ENCODE assay signal across 8 cellular contexts in genomic region chr17:81400154-81400938, GRCh38. TPM values are rescaled to one million over a fixed set of nuclear protein-coding genes. Genes with fewer than 3 reads are reported as not detected.
DNase-seq lines count a peak whose midpoint lies in the region; ATAC-seq and TF ChIP-seq lines count a peak whose summit lies in the region.

No MANE protein-coding gene starts in this region.

- H3K4me3 Mint-ChIP-seq in activated naive CD4-positive, alpha-beta T cell treated with anti-CD3 and anti-CD28 coated beads for 36 hours = peak overlapping the region; percentile 51
- H3K4me3 Mint-ChIP-seq in activated CD8-positive, alpha-beta T cell treated with anti-CD3 and anti-CD28 coated beads, Interleukin-2, amount 10 ng/mL, durations not matched to agents 7 days and 5 days = peak overlapping the region; percentile 69

- no peaks in the 10 kb centered on the region for H3K27me3 ChIP-seq in osteoblast (ENCODE audit: insufficient read depth, low read length)

- H3K9me3 ChIP-seq in osteoblast (ENCODE audit: low read depth, low read length) = no peaks in the 10 kb centered on the region

- no peak for TF ChIP-seq CTCF in osteoblast (IDR thresholded peaks at IDR 0.05; ENCODE audit: extremely low read depth, low read depth, low read length)

- H3K4me3 ChIP-seq in osteoblast (ENCODE audit: insufficient read depth, low read length) = peak overlapping the region; percentile 84

- peaks cover 2% of the 10 kb centered on the region for H4K20me1 ChIP-seq in osteoblast (ENCODE audit: insufficient read depth, low read length)

- ATAC-seq in activated naive CD4-positive, alpha-beta T cell treated with anti-CD3 and anti-CD28 coated beads, Interleukin-2, amount 50 U/mL, for 72 hours = no peak
- ATAC-seq in activated CD8-positive, alpha-beta T cell treated with anti-CD3 and anti-CD28 coated beads, Interleukin-2, amount 10 ng/mL, durations not matched to agents 7 days and 5 days = no peak

- peak overlapping the region; percentile 72 for H2AFZ ChIP-seq in osteoblast (ENCODE audit: low read length)

- no peak overlapping the region for H3K27ac Mint-ChIP-seq in activated naive CD4-positive, alpha-beta T cell treated with anti-CD3 and anti-CD28 coated beads for 36 hours
- peak overlapping the region in 1 of 2 donors; percentile 55 for H3K27ac Mint-ChIP-seq in activated naive CD4-positive, alpha-beta T cell treated with anti-CD3 and anti-CD28 coated beads, Interleukin-2, amount 50 U/mL, for 72 hours
- peak overlapping the region; percentile 75 for H3K27ac Mint-ChIP-seq in activated CD8-positive, alpha-beta T cell treated with anti-CD3 and anti-CD28 coated beads, Interleukin-2, amount 10 ng/mL, durations not matched to agents 7 days and 5 days

- intact Hi-C loops in activated naive CD4-positive, alpha-beta T cell treated with anti-CD3 and anti-CD28 coated beads for 36 hours (cut with micrococcal nuclease) = no loop called here

- POLR2A ChIA-PET in activated CD8-positive, alpha-beta T cell treated with anti-CD3 and anti-CD28 coated beads, Interleukin-2, amount 10 ng/mL, durations not matched to agents 7 days and 5 days (lab: Charles Lee) = no interaction called here

- no peaks in the 10 kb centered on the region for H3K9me3 Mint-ChIP-seq in activated naive CD4-positive, alpha-beta T cell treated with anti-CD3 and anti-CD28 coated beads for 36 hours
- no peaks in the 10 kb centered on the region for H3K9me3 Mint-ChIP-seq in activated naive CD4-positive, alpha-beta T cell treated with anti-CD3 and anti-CD28 coated beads, Interleukin-2, amount 50 U/mL, for 72 hours
- no peaks in the 10 kb centered on the region for H3K9me3 Mint-ChIP-seq in activated CD8-positive, alpha-beta T cell treated with anti-CD3 and anti-CD28 coated beads, Interleukin-2, amount 10 ng/mL, durations not matched to agents 7 days and 5 days (ENCODE audit: insufficient read depth)

- H3K27me3 Mint-ChIP-seq in activated naive CD4-positive, alpha-beta T cell treated with anti-CD3 and anti-CD28 coated beads for 36 hours (ENCODE audit: low read depth) = peaks cover 46% of the 10 kb centered on the region
- H3K27me3 Mint-ChIP-seq in activated CD8-positive, alpha-beta T cell treated with anti-CD3 and anti-CD28 coated beads, Interleukin-2, amount 10 ng/mL, durations not matched to agents 7 days and 5 days (ENCODE audit: low read depth) = peaks cover 55% of the 10 kb centered on the region

- DNase-seq in activated naive CD4-positive, alpha-beta T cell treated with anti-CD3 and anti-CD28 coated beads for 36 hours = no peak
- no peak for DNase-seq in activated naive CD4-positive, alpha-beta T cell treated with anti-CD3 and anti-CD28 coated beads, Interleukin-2, amount 50 U/mL, for 72 hours (ENCODE audit: low spot score in 2 of 2)
- no peak for DNase-seq in activated CD8-positive, alpha-beta T cell treated with anti-CD3 and anti-CD28 coated beads, Interleukin-2, amount 10 ng/mL, durations not matched to agents 7 days and 5 days
- DNase-seq in glomerular visceral epithelial cell (ENCODE audit: extremely low spot score) = peak; percentile 48
- DNase-seq in osteoblast (ENCODE audit: insufficient read length, low spot score, missing footprints) = peak; percentile 98
- DNase-seq in COR-L47 (lab: John Stamatoyannopoulos, UW) = no peak
- no peak for DNase-seq in SW 1271 (lab: John Stamatoyannopoulos, UW)
- DNase-seq in GM19238 (ENCODE audit: insufficient read length, low spot score) = no peak

- H3K4me1 Mint-ChIP-seq in activated naive CD4-positive, alpha-beta T cell treated with anti-CD3 and anti-CD28 coated beads for 36 hours (ENCODE audit: low read depth) = peaks cover 17% of the 10 kb centered on the region
- H3K4me1 Mint-ChIP-seq in activated CD8-positive, alpha-beta T cell treated with anti-CD3 and anti-CD28 coated beads, Interleukin-2, amount 10 ng/mL, durations not matched to agents 7 days and 5 days (ENCODE audit: low read depth) = peaks cover 16% of the 10 kb centered on the region

- peaks cover 54% of the 10 kb centered on the region for H3K4me1 ChIP-seq in osteoblast (ENCODE audit: insufficient read depth, low read length)

- H3K27ac ChIP-seq in osteoblast (ENCODE audit: low read depth, low read length) = peak overlapping the region; percentile 72

- H3K4me2 ChIP-seq in osteoblast (ENCODE audit: insufficient read depth, low read length) = peak overlapping the region; percentile 88

- CTCF ChIA-PET in activated naive CD4-positive, alpha-beta T cell treated with anti-CD3 and anti-CD28 coated beads for 36 hours (lab: Charles Lee) = no interaction called here
- CTCF ChIA-PET in activated CD8-positive, alpha-beta T cell treated with anti-CD3 and anti-CD28 coated beads, Interleukin-2, amount 10 ng/mL, durations not matched to agents 7 days and 5 days (lab: Charles Lee) = interaction anchor here (1.0 kb wide), 1 partner anchor 84 kb away, joined by 4 read pairs; no protein-coding TSS in a partner anchor

- no peaks in the 10 kb centered on the region for H3K36me3 ChIP-seq in osteoblast (ENCODE audit: insufficient read depth, low read length)

- peaks cover 79% of the 10 kb centered on the region for H3K79me2 ChIP-seq in osteoblast (ENCODE audit: insufficient read depth, low read length)

- H3K36me3 Mint-ChIP-seq in activated naive CD4-positive, alpha-beta T cell treated with anti-CD3 and anti-CD28 coated beads for 36 hours (ENCODE audit: low read depth) = no peaks in the 10 kb centered on the region
- peaks cover 5% of the 10 kb centered on the region in 2 donors for H3K36me3 Mint-ChIP-seq in activated naive CD4-positive, alpha-beta T cell treated with anti-CD3 and anti-CD28 coated beads, Interleukin-2, amount 50 U/mL, for 72 hours
- H3K36me3 Mint-ChIP-seq in activated CD8-positive, alpha-beta T cell treated with anti-CD3 and anti-CD28 coated beads, Interleukin-2, amount 10 ng/mL, durations not matched to agents 7 days and 5 days (ENCODE audit: low read depth) = peaks cover 2% of the 10 kb centered on the region

RNA-seq across cellular contexts. Expression of gene BAHCC1, which starts 5.1 kb away (rescaled TPM):
- under 1 TPM in 1 of 2 experiments, not detected in 1; 0.02 TPM for total RNA-seq in activated naive CD4-positive, alpha-beta T cell treated with anti-CD3 and anti-CD28 coated beads for 36 hours
- total RNA-seq in activated naive CD4-positive, alpha-beta T cell treated with anti-CD3 and anti-CD28 coated beads, Interleukin-2, amount 50 U/mL, for 72 hours = under 1 TPM in 1 of 2 donors, not detected in 1; 0.16 TPM
- total RNA-seq in activated CD8-positive, alpha-beta T cell treated with anti-CD3 and anti-CD28 coated beads, Interleukin-2, amount 10 ng/mL, durations not matched to agents 7 days and 5 days = under 1 TPM; 0.87 to 0.91 TPM
- 11.2 and 11.5 TPM in 2 replicates for total RNA-seq in osteoblast

Comparison
In these comparisons a context has a peak if more than half of its experiments do, and no peak if none do; other contexts are left out.
1. DNase-seq: peak in glomerular visceral epithelial cell (single experiment) and osteoblast (single experiment); none in activated naive CD4-positive, alpha-beta T cell treated with anti-CD3 and anti-CD28 coated beads for 36 hours (single experiment), activated naive CD4-positive, alpha-beta T cell treated with anti-CD3 and anti-CD28 coated beads, Interleukin-2, amount 50 U/mL, for 72 hours (0 of 2), activated CD8-positive, alpha-beta T cell treated with anti-CD3 and anti-CD28 coated beads, Interleukin-2, amount 10 ng/mL, durations not matched to agents 7 days and 5 days (single experiment), COR-L47 (single experiment), SW 1271 (0 of 2) and GM19238 (single experiment).